ENCODE assay signal across 8 cellular contexts in the genomic region with DNA sequence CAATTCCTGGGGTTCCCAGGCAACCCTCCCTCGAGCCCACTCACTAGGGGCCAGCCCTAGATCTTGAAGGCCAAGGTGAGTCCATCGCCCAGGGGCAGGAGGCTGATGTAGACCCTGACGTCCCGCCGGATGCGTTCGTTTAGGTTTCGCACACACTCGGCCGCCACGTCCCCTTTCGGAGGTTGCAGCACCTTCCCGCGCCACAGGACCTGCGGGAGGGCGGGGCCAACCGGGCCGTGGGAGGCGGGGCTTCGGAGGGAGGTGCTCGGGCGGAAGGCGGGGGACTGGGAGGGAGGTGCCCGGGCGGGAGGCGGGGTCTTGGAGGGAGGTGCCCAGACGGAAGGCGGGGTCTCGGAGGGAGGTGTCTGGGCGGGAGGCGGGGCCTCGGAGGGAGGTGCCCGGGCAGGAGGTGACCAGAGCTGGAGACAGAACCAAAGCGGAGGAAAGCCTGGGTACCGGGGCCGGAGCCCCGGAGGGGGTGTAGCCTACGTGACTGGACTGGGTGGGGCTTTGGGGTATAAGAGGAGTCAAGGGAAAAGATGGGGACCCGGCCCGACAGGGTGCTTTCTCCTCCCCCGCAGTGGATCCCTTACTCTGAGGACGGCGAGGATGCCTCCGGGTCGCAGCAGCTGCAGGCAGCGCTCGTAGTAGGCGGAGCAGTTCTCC. TPM values are rescaled to one million over a fixed set of nuclear protein-coding genes. Genes with fewer than 3 reads are reported as not detected.
A peak's percentile ranks its signal among the peaks of the same experiment; 100 is the strongest.
DNase-seq lines count a peak whose midpoint lies in the region; ATAC-seq, FAIRE-seq and TF ChIP-seq lines count a peak whose summit lies in the region.

No MANE protein-coding gene starts in this region.

- H4K20me1 ChIP-seq in H1 (replicated peaks in 1 of 2; ENCODE audit: control insufficient read depth in 1 of 2, insufficient read depth in 2 of 2, low read length in 2 of 2) = peaks cover 2 to 3% of the 10 kb centered on the region in 2 experiments

- ATAC-seq in GM19351 (IDR thresholded peaks at IDR 0.05; ENCODE audit: unreplicated experiment) (peak; percentile 45), HG03469 (IDR thresholded peaks at IDR 0.05; ENCODE audit: unreplicated experiment) (peak; percentile 19)

- no peak overlapping the region for H2BK120ac ChIP-seq in H1 (replicated peaks; ENCODE audit: low read depth, low read length)

- no peak overlapping the region for H3K56ac ChIP-seq in H1 (replicated peaks; ENCODE audit: insufficient read length, low read depth, low read length)

- H2BK20ac ChIP-seq in H1 (ENCODE audit: low read length) = no peak overlapping the region; the same call in 1 of the 2 replicates

- peak overlapping the region; percentile 83 to 93 for H3K4me2 ChIP-seq in H1 (ENCODE audit: insufficient read depth in 1 of 2, low read depth in 2 of 2, low read length in 2 of 2)

- H2BK5ac ChIP-seq in H1 (ENCODE audit: low read depth, low read length) = peak overlapping the region; percentile 93

- H2AFZ ChIP-seq in H1 (ENCODE audit: low read length) = peak overlapping the region; percentile 36; the same call in 1 of the 2 replicates

- FAIRE-seq in H1 (lab: Jason Lieb, UNC) = no peak

- H3K14ac ChIP-seq in H1 (ENCODE audit: insufficient read length) = no peak overlapping the region

- TF ChIP-seq POLR2A in H1 (IDR thresholded peaks at IDR 0.05; ENCODE audit: control extremely low read depth in 1 of 2, low read depth in 2 of 2, low read length in 2 of 2) = peak in 1 of 2 experiments; percentile 4; a peak in 1 of 3 replicates

- DNase-seq in BE2C (peak; percentile 91), NK-92 (lab: John Stamatoyannopoulos, UW; ENCODE audit: unreplicated experiment) (peak; percentile 78), H1 (ENCODE audit: low read depth in 1 of 2, low spot score in 2 of 2) (peak; percentile 93 to 99), mesenteric fat pad (ENCODE audit: low spot score) (peak; percentile 98)
- peak; percentile 85 for DNase-seq in activated CD8-positive, alpha-beta memory T cell treated with anti-CD3 and anti-CD28 coated beads, Interleukin-2, amount 50 U/mL, for 1 hour (ENCODE audit: extremely low read depth)
- peak; percentile 98 for DNase-seq in stimulated activated CD8-positive, alpha-beta memory T cell treated with anti-CD3 and anti-CD28 coated beads, Interleukin-15, amount 100 ng/mL, for 1 hour (ENCODE audit: low read depth)

- TF ChIP-seq CTCF in BE2C (IDR thresholded peaks at IDR 0.05; ENCODE audit: low read depth, low read length) (no peak; the same call in 1 of the 2 replicates), H1 (IDR thresholded peaks at IDR 0.05; ENCODE audit: control extremely low read depth in 1 of 3, insufficient read depth in 1 of 3, low read depth in 1 of 3, low read length in 3 of 3) (no peak)

- peak overlapping the region; percentile 48; the same call in 1 of the 2 replicates for H3K27ac ChIP-seq in H1 (ENCODE audit: low read depth, low read length)

- H3K9me3 ChIP-seq in BE2C (no peaks in the 10 kb centered on the region), H1 (ENCODE audit: insufficient read depth in 2 of 2, low read depth in 1 of 2, low read length in 1 of 2) (no peaks in the 10 kb centered on the region)

- no peak overlapping the region for H3K4ac ChIP-seq in H1 (replicated peaks; ENCODE audit: insufficient read length, low read depth, low read length)

- peaks cover 0 to 2% of the 10 kb centered on the region in 2 experiments; a peak in 1 of 4 replicates for H3K79me2 ChIP-seq in H1 (ENCODE audit: control insufficient read depth in 1 of 2, insufficient read depth in 2 of 2, low read length in 2 of 2)

- TF ChIP-seq RAD21 in H1 (IDR thresholded peaks at IDR 0.05 in 1 of 2, conservative IDR thresholded peaks at IDR 0.05 in 1 of 2; ENCODE audit: low read depth in 2 of 2, low read length in 2 of 2) = no peak

- H2BK12ac ChIP-seq in H1 (ENCODE audit: low read depth, low read length) = 0 out of 2 replicates have a peak overlapping the region, but pooled peaks have one; percentile 75

- TF ChIP-seq EP300 in H1 (IDR thresholded peaks at IDR 0.05; ENCODE audit: borderline replicate concordance in 1 of 2, low read depth in 2 of 2, low read length in 2 of 2) = no peak

- H3K79me1 ChIP-seq in H1 (ENCODE audit: low read depth, low read length) = no peaks in the 10 kb centered on the region

- H2BK15ac ChIP-seq in H1 (ENCODE audit: low read length) = peak overlapping the region; percentile 46; the same call in 1 of the 2 replicates

- peak overlapping the region; percentile 81 for H4K91ac ChIP-seq in H1 (replicated peaks; ENCODE audit: insufficient read length, low read length)

- H3K4me3 ChIP-seq in BE2C (ENCODE audit: low read depth, low read length) (peak overlapping the region; percentile 73), H1 (ENCODE audit: extremely low read depth in 1 of 4, insufficient read depth in 2 of 4, low read depth in 3 of 4, low read length in 4 of 4) (peak overlapping the region; percentile 27 to 70 (median 64))

- H3K4me1 ChIP-seq in BE2C = peaks cover 12% of the 10 kb centered on the region
- H3K4me1 ChIP-seq in H1 (replicated peaks in 1 of 4; ENCODE audit: control insufficient read depth in 3 of 4, insufficient read depth in 4 of 4, low read length in 3 of 4) = peaks cover 0 to 15% (median 10%) of the 10 kb centered on the region in 4 experiments; a peak in 6 of 7 replicates

- H4K8ac ChIP-seq in H1 (ENCODE audit: extremely low read depth, insufficient read depth, low read length) = peak overlapping the region; percentile 90

- H3K23ac ChIP-seq in H1 (ENCODE audit: insufficient read length) = no peak overlapping the region

- no peaks in the 10 kb centered on the region for H3K27me3 ChIP-seq in BE2C
- H3K27me3 ChIP-seq in H1 (replicated peaks in 1 of 4; ENCODE audit: control insufficient read depth in 3 of 4, extremely low read depth in 1 of 4, insufficient read depth in 3 of 4, low read length in 3 of 4) = no peaks in the 10 kb centered on the region

- peak overlapping the region; percentile 87 for H4K5ac ChIP-seq in H1 (ENCODE audit: insufficient read length, low read depth, low read length)

- POLR2A ChIA-PET in H1 (lab: Charles Lee; ENCODE audit: partially characterized antibody) = interaction anchor here (0.6 to 27.6 kb wide), 12 partner anchors 12 to 1875 kb away, joined by 3 to 801 read pairs (median 4); partner anchors contain the start of genes SAMD8 and VDAC2

- no peak overlapping the region for H2AK5ac ChIP-seq in H1 (ENCODE audit: low read depth, low read length)

- H3K9ac ChIP-seq in H1 (replicated peaks in 1 of 4; ENCODE audit: extremely low read depth in 1 of 4, low read depth in 3 of 4, low read length in 3 of 4) = peak overlapping the region in 3 of 4 experiments; percentile 63 to 70 (median 67); a peak in 6 of 7 replicates

- H3K36me3 ChIP-seq in BE2C = peaks cover 35% of the 10 kb centered on the region
- H3K36me3 ChIP-seq in H1 (ENCODE audit: control insufficient read depth in 2 of 4, insufficient read depth in 4 of 4, low read length in 3 of 4) = peaks cover 13 to 35% (median 16%) of the 10 kb centered on the region in 4 experiments

- CTCF ChIA-PET in H1 (lab: Charles Lee; ENCODE audit: partially characterized antibody) = interaction anchor here (0.6 to 18.9 kb wide), 13 partner anchors 11 to 161 kb away, joined by 3 to 209 read pairs (median 18); partner anchors contain the start of gene VDAC2

- 2% methylated on average over 25 of the region's 48 CpGs; no CpG with 5 or more reads in 1 of the 2 experiments for WGBS in H1 (ENCODE audit: extremely low coverage in 1 of 2, insufficient coverage in 1 of 2, insufficient read length in 1 of 2, insufficient replicate concordance in 2 of 2, low coverage in 1 of 2, low lambda C conversion rate in 2 of 2, missing lambda C conversion rate in 1 of 2), 2 experiments

- H3K18ac ChIP-seq in H1 (ENCODE audit: extremely low read depth, low read length) = peak overlapping the region; percentile 95

- H3K23me2 ChIP-seq in H1 (ENCODE audit: low read depth, low read length) = peaks cover 13% of the 10 kb centered on the region; the same call in 1 of the 2 replicates

TF ChIP-seq in H1, 55 proteins besides CTCF, POLR2A, EP300 and RAD21 (continues in another document):
- TF ChIP-seq POLR2AphosphoS5 (IDR thresholded peaks at IDR 0.05; ENCODE audit: low read depth, low read length) (peak; percentile 76; the same call in 1 of the 2 replicates), TAF1 (IDR thresholded peaks at IDR 0.05; ENCODE audit: low read depth, low read length) (peak; percentile 54; the same call in 1 of the 2 replicates), CEBPB (IDR thresholded peaks at IDR 0.05; ENCODE audit: low read depth, low read length) (0 out of 2 replicates have a peak, but pooled peaks have one; percentile 7), RNF2 (IDR thresholded peaks at IDR 0.05; ENCODE audit: borderline replicate concordance, low read depth, low read length, missing control alignments, poor library complexity, severe bottlenecking) (no peak), PHF8 (conservative IDR thresholded peaks at IDR 0.05; ENCODE audit: low read depth, low read length) (peak; percentile 47; the same call in 1 of the 2 replicates)

RNA-seq across cellular contexts. Expression of gene COMTD1, which starts 1.6 kb away (rescaled TPM):
- 14.0 TPM for polyA plus RNA-seq in BE2C (2012; ENCODE audit: insufficient read depth, insufficient read length, low read depth)
- total RNA-seq in H1 (2021; fragmentation: NEBNext Ultra II Directional; extraction: Animal tissue kit (Norgen Biotek cat#: 25700)) = 31.9 and 32.5 TPM in 2 replicates
- polyA plus RNA-seq in H1 (2011; rRNA removed) = 42.4 and 59.4 TPM in 2 replicates
- 39.1 TPM for polyA plus RNA-seq in H1 (2011; cell fraction: cytosol; rRNA removed)
- polyA plus RNA-seq in H1 (2011; cell fraction: nucleus; rRNA removed) = 70.0 TPM
- polyA plus RNA-seq in H1 (2012, experiment 1 of 2) = 26.0 to 34.8 TPM (median 30.2 TPM) in 4 replicates
- polyA plus RNA-seq in H1 (2012, experiment 2 of 2) = 26.7 TPM
- polyA plus RNA-seq in H1 (2013, experiment 1 of 2) = 46.2 TPM
- polyA plus RNA-seq in H1 (2013, experiment 2 of 2) = 41.3 TPM
- 2.0 and 2.8 TPM in 2 replicates for polyA minus RNA-seq in H1 (2011; rRNA and poly(A)+ RNA removed)
- polyA minus RNA-seq in H1 (2011; cell fraction: cytosol; rRNA and poly(A)+ RNA removed) = 12.6 TPM
- 10.9 TPM for polyA minus RNA-seq in H1 (2011; cell fraction: nucleus; rRNA and poly(A)+ RNA removed)
- 19.6 TPM for total RNA-seq in mesenteric fat pad

RNA-seq across cellular contexts. Expression of gene VDAC2, which starts 23.6 kb away (rescaled TPM):
- polyA plus RNA-seq in BE2C (2012; ENCODE audit: insufficient read depth, insufficient read length, low read depth) = 327 TPM
- 284 and 287 TPM in 2 replicates for total RNA-seq in H1 (2021; fragmentation: NEBNext Ultra II Directional; extraction: Animal tissue kit (Norgen Biotek cat#: 25700))
- polyA plus RNA-seq in H1 (2011; rRNA removed) = 61.8 and 89.8 TPM in 2 replicates
- 96.8 TPM for polyA plus RNA-seq in H1 (2011; cell fraction: cytosol; rRNA removed)
- 39.8 TPM for polyA plus RNA-seq in H1 (2011; cell fraction: nucleus; rRNA removed)
- 219 to 342 TPM (median 230 TPM) in 4 replicates for polyA plus RNA-seq in H1 (2012, experiment 1 of 2)
- 112 TPM for polyA plus RNA-seq in H1 (2012, experiment 2 of 2)
- polyA plus RNA-seq in H1 (2013, experiment 1 of 2) = 194 TPM
- polyA plus RNA-seq in H1 (2013, experiment 2 of 2) = 189 TPM
- 57.0 and 61.8 TPM in 2 replicates for polyA minus RNA-seq in H1 (2011; rRNA and poly(A)+ RNA removed)
- polyA minus RNA-seq in H1 (2011; cell fraction: cytosol; rRNA and poly(A)+ RNA removed) = 80.7 TPM
- polyA minus RNA-seq in H1 (2011; cell fraction: nucleus; rRNA and poly(A)+ RNA removed) = 72.0 TPM
- 164 TPM for total RNA-seq in mesenteric fat pad

Comparison
In these comparisons a context has a peak if more than half of its experiments do, and no peak if none do; other contexts are left out.
1. Peak in every context shown above with its lines: DNase-seq, ATAC-seq, H3K4me3 ChIP-seq and H3K27ac ChIP-seq.